In the genomic region with DNA sequence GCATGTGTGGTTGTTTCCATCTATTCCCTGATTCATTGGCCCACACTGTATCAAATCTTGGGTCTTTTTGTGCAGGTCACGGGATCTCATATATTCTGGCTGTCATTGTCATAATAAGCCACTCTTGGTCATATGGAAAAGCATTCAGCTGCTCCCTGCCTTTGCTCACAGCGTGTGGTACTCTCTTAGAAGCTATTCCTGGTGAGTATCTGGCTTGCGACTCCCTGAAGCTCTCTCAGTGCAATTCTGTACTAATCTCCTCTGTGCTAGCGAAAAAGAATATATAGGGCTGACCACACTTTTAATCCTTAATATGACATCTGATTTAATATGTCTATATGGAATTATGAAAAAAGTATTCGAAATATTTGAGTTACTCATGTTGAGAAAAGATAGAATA, we compare ENCODE assay signal across 21 cellular contexts.
"Had no signal": no experiment of that assay in that cellular context is flagged by ENCODE, and none has a peak within 500 bp of the region (broad histone marks: within the 10 kb centered on the region; RNA-seq: fewer than 3 reads in every experiment).

No MANE protein-coding gene starts in this region.

- H3K9me3 ChIP-seq: Peyer's patch had no signal

- H3K9ac ChIP-seq: KMS-11 had no signal

- ATAC-seq: activated CD8-positive, alpha-beta memory T cell treated with anti-CD3 and anti-CD28 coated beads, Interleukin-2, amount 10 ng/mL, durations not matched to agents 7 days and 5 days; activated T-cell treated with anti-CD3 and anti-CD28 coated beads, Interleukin-2, amount 50 U/mL, for 4 hours; T-helper 17 cell had no signal

- H3K27me3 ChIP-seq: Peyer's patch had no signal

- H3K36me3 ChIP-seq: Peyer's patch had no signal

- H3K4me1 ChIP-seq: Peyer's patch had no signal

- H3K4me2 ChIP-seq: KMS-11 had no signal

- H3K4me3 ChIP-seq: Peyer's patch had no signal

- H3K27ac ChIP-seq: KMS-11, Peyer's patch, RWPE1 had no signal

- DNase-seq: activated B cell treated with CpG ODN at 0.5 μM for 24 hours; activated CD4-positive, alpha-beta T cell treated with anti-CD3 and anti-CD28 coated beads for 1 hour; activated CD4-positive, alpha-beta T cell treated with anti-CD3 and anti-CD28 coated beads, Interleukin-2, amount 10 ng/mL, durations not matched to agents 24 days and 14 days; activated CD4-positive, alpha-beta T cell treated with anti-CD3 and anti-CD28 coated beads, Interleukin-2, amount 50 U/mL, for 48 hours; activated CD8-positive, alpha-beta memory T cell treated with anti-CD3 and anti-CD28 coated beads, Interleukin-2, amount 10 ng/mL, durations not matched to agents 7 days and 5 days; activated effector memory CD4-positive, alpha-beta T cell treated with anti-CD3 and anti-CD28 coated beads, Interleukin-2, amount 50 U/mL, for 16 hours; activated naive CD4-positive, alpha-beta T cell treated with Interleukin-2 at 50 U/mL for 16 hours; activated T-cell treated with anti-CD3 and anti-CD28 coated beads, Interleukin-2, amount 50 U/mL, for 4 hours; amygdala; NCI-H1092; NCI-H1694; NCI-H2029; NCI-H2107; NCI-H226; NCI-H510A treated with DMSO at 0.1 percent for 48 hours; Peyer's patch; SHP77; T-helper 17 cell; T-helper 9 cell had no signal
